In genomic region chr13:42549555-42549941, GRCh38 we compare ENCODE assay signal across 16 cellular contexts. TPM values are rescaled to one million over a fixed set of nuclear protein-coding genes. Genes with fewer than 3 reads are reported as not detected.
A peak's percentile ranks its signal among the peaks of the same experiment; 100 is the strongest.
DNase-seq lines count a peak whose midpoint lies in the region; ATAC-seq and TF ChIP-seq lines count a peak whose summit lies in the region.
"Had no signal": no experiment of that assay in that cellular context is flagged by ENCODE, and none has a peak within 500 bp of the region (broad histone marks: within the 10 kb centered on the region; RNA-seq: fewer than 3 reads in every experiment).

No MANE protein-coding gene starts in this region.

- peaks cover 11% of the 10 kb centered on the region for H3K4me1 Mint-ChIP-seq in neural progenitor cell

- POLR2A ChIA-PET in RWPE1 (lab: Yijun Ruan, JAX; ENCODE audit: low non-redundant PET) = no interaction called here

- H3K27me3 ChIP-seq in neural progenitor cell (no peaks in the 10 kb centered on the region), mammary epithelial cell (ENCODE audit: insufficient read depth, low read length) (no peaks in the 10 kb centered on the region)
- H3K27me3 ChIP-seq: pancreas, suprapubic skin had no signal

- H3K27ac ChIP-seq in neural progenitor cell (no peak overlapping the region), RWPE1 (no peak overlapping the region), mammary epithelial cell (ENCODE audit: insufficient read depth, low read depth, low read length) (no peak overlapping the region)
- H3K27ac ChIP-seq: pancreas, suprapubic skin had no signal

- no TSS peak for BruUV-seq in mammary epithelial cell (replicated peaks; lab: Mats Ljungman, UMichigan)

- no peaks in the 10 kb centered on the region for H3K36me3 ChIP-seq in neural progenitor cell
- no peaks in the 10 kb centered on the region for H3K36me3 ChIP-seq in mammary epithelial cell (ENCODE audit: insufficient read depth, low read length)
- H3K36me3 ChIP-seq: pancreas, suprapubic skin had no signal

- H4K20me1 ChIP-seq in neural progenitor cell (ENCODE audit: low read depth) = no peaks in the 10 kb centered on the region
- H4K20me1 ChIP-seq in mammary epithelial cell (ENCODE audit: insufficient read depth, low read length) = no peaks in the 10 kb centered on the region

- dilution Hi-C loops in mammary epithelial cell (cut with HindIII; ENCODE audit: low sequenced_read_pairs) = no loop called here

- no peaks in the 10 kb centered on the region for H3K9me3 Mint-ChIP-seq in neural progenitor cell

- peaks cover 5% of the 10 kb centered on the region for H3K27me3 Mint-ChIP-seq in neural progenitor cell (ENCODE audit: insufficient read depth, low read depth)

- no peak overlapping the region for H3K4me3 Mint-ChIP-seq in neural progenitor cell

- TF ChIP-seq CTCF in GM12875 (IDR thresholded peaks at IDR 0.05; ENCODE audit: borderline replicate concordance, insufficient read depth, low read depth, low read length) (no peak), neural progenitor cell (IDR thresholded peaks at IDR 0.05) (no peak), RWPE1 (conservative IDR thresholded peaks at IDR 0.05; ENCODE audit: low read depth) (no peak), mammary epithelial cell (conservative IDR thresholded peaks at IDR 0.05 in 1 of 2, IDR thresholded peaks at IDR 0.05 in 1 of 2; ENCODE audit: extremely low read depth in 1 of 2, insufficient read depth in 1 of 2, low read depth in 1 of 2, low read length in 2 of 2) (no peak)

- peak overlapping the region; percentile 38 for H3K4me3 ChIP-seq in GM12875 (ENCODE audit: low read depth, low read length)
- no peak overlapping the region for H3K4me3 ChIP-seq in neural progenitor cell
- no peak overlapping the region for H3K4me3 ChIP-seq in mammary epithelial cell (replicated peaks in 1 of 3; ENCODE audit: insufficient read depth in 1 of 3, low read depth in 2 of 3, low read length in 3 of 3)
- H3K4me3 ChIP-seq: pancreas, suprapubic skin had no signal

- CTCF ChIA-PET in RWPE1 (lab: Yijun Ruan, JAX) = no interaction called here
- CTCF ChIA-PET in mammary epithelial cell (lab: Charles Lee; ENCODE audit: low non-redundant PET) = no interaction called here

- peak overlapping the region; percentile 14 for H2AFZ ChIP-seq in neural progenitor cell (replicated peaks)
- H2AFZ ChIP-seq in mammary epithelial cell (ENCODE audit: low read depth, low read length) = no peak overlapping the region

- no peaks in the 10 kb centered on the region for H3K36me3 Mint-ChIP-seq in neural progenitor cell

- no peak overlapping the region for H3K9ac ChIP-seq in neural progenitor cell
- H3K9ac ChIP-seq in mammary epithelial cell (ENCODE audit: insufficient read depth, low read length) = no peak overlapping the region

- DNase-seq in UCSD-AML1 (lab: John Stamatoyannopoulos, UW; ENCODE audit: unreplicated experiment) (peak; percentile 35), neural progenitor cell (ENCODE audit: low spot score) (no peak), NCI-H1105 (lab: John Stamatoyannopoulos, UW) (no peak), RWPE1 (ENCODE audit: low spot score) (no peak), mammary epithelial cell (no peak)
- DNase-seq in activated effector memory CD4-positive, alpha-beta T cell treated with Interleukin-2 at 50 U/mL for 16 hours = no peak
- DNase-seq: central memory CD4-positive, alpha-beta T cell; DND-41; NCI-H2029 treated with DMSO at 0.1 percent for 48 hours; pancreas; SW 1271 had no signal

- H3K79me2 ChIP-seq in neural progenitor cell (ENCODE audit: low read depth) (no peaks in the 10 kb centered on the region), mammary epithelial cell (ENCODE audit: insufficient read depth, low read length) (no peaks in the 10 kb centered on the region)

- peaks cover 15% of the 10 kb centered on the region for H3K4me1 ChIP-seq in neural progenitor cell
- no peaks in the 10 kb centered on the region for H3K4me1 ChIP-seq in mammary epithelial cell (ENCODE audit: insufficient read depth, low read length)
- H3K4me1 ChIP-seq: suprapubic skin had no signal

- peak; percentile 1 for ATAC-seq in HG02678 (IDR thresholded peaks at IDR 0.05; ENCODE audit: unreplicated experiment)

- H3F3A ChIP-seq in neural progenitor cell (ENCODE audit: low read depth) = no peaks in the 10 kb centered on the region

- in situ Hi-C loops in mammary epithelial cell (cut with MboI; ENCODE audit: low sequenced_read_pairs in 2 of 2) = no loop called here

- H3K27ac Mint-ChIP-seq in neural progenitor cell = peak overlapping the region; percentile 30

- H3K9me3 ChIP-seq in neural progenitor cell (ENCODE audit: low read depth) = no peaks in the 10 kb centered on the region
- H3K9me3 ChIP-seq in mammary epithelial cell (replicated peaks; ENCODE audit: insufficient read depth, low read length) = no peaks in the 10 kb centered on the region
- H3K9me3 ChIP-seq: pancreas, suprapubic skin had no signal

- H3K4me2 ChIP-seq in neural progenitor cell = no peak overlapping the region
- no peak overlapping the region for H3K4me2 ChIP-seq in mammary epithelial cell (ENCODE audit: insufficient read depth, low read depth, low read length)

- 71% methylated on average over 4 of the region's 4 CpGs for WGBS in mammary epithelial cell (ENCODE audit: low coverage, missing lambda C conversion rate)

- intact Hi-C loops in mammary epithelial cell (cut with micrococcal nuclease) = no loop called here

RNA-seq across cellular contexts. Expression of gene TNFSF11, which starts 24.4 kb away (rescaled TPM):
- 0.21 and 0.46 TPM in 2 replicates for total RNA-seq in neural progenitor cell (ENCODE audit: low replicate concordance)
- total RNA-seq in mammary epithelial cell = not detected
- polyA plus RNA-seq in mammary epithelial cell = not detected
- not detected for polyA minus RNA-seq in mammary epithelial cell
- total RNA-seq: MCF 10A had no signal
- polyA plus RNA-seq: BJ had no signal
